In genomic region chr3:155070316-155070715, GRCh38 we compare ENCODE assay signal across 1 cellular context.
TF ChIP-seq lines count a peak whose summit lies in the region.

No MANE protein-coding gene starts in this region.

TF ChIP-seq in endothelial cell of umbilical vein, 7 proteins besides CTCF, POLR2A, EP300 and RAD21:
- TF ChIP-seq JUN (IDR thresholded peaks at IDR 0.05; ENCODE audit: borderline replicate concordance, insufficient read depth, insufficient read length, low read depth) (no peak), MAX (IDR thresholded peaks at IDR 0.05; ENCODE audit: insufficient read depth, insufficient read length) (no peak), GATA2 (IDR thresholded peaks at IDR 0.05; ENCODE audit: insufficient read depth, insufficient read length, low read depth, low read length) (no peak), EZH2 (IDR thresholded peaks at IDR 0.05; ENCODE audit: borderline replicate concordance, low read depth, low read length, severe bottlenecking) (no peak)
TF ChIP-seq in endothelial cell of umbilical vein: peak in this region for 0.
